22 cellular contexts compared by ENCODE assay signal in genomic region chr1:236558069-236558468, GRCh38.
"Had no signal": no experiment of that assay in that cellular context is flagged by ENCODE, and none has a peak within 500 bp of the region (broad histone marks: within the 10 kb centered on the region; RNA-seq: fewer than 3 reads in every experiment).

No MANE protein-coding gene starts in this region.

- H3K27me3 ChIP-seq: dorsolateral prefrontal cortex, esophagus squamous epithelium, gastrocnemius medialis, heart right ventricle, left lung had no signal

- H3K27ac ChIP-seq: coronary artery, dorsolateral prefrontal cortex, epithelial cell of prostate, esophagus squamous epithelium, gastrocnemius medialis, heart right ventricle, left lung, lower lobe of right lung had no signal

- H3K4me1 ChIP-seq: esophagus squamous epithelium, gastrocnemius medialis, heart right ventricle, left lung, lower lobe of right lung had no signal

- H3K4me3 ChIP-seq: coronary artery, dorsolateral prefrontal cortex, esophagus squamous epithelium, gastrocnemius medialis, heart right ventricle, left lung, lower lobe of right lung had no signal

- DNase-seq: dermis blood vessel endothelial cell; dorsolateral prefrontal cortex; effector CD4-positive, alpha-beta T cell; effector memory CD4-positive, alpha-beta T cell; erythroblast; esophagus squamous epithelium; foreskin fibroblast; foreskin melanocyte; gastrocnemius medialis; glutamatergic neuron; head of caudate nucleus; heart right ventricle; hippocampal formation; left cardiac atrium; left lung; left ventricle myocardium superior; lower lobe of right lung; mesenchymal stem cell; midbrain had no signal

- H3K9me3 ChIP-seq: esophagus squamous epithelium, gastrocnemius medialis, heart right ventricle, left lung, lower lobe of right lung had no signal

- ATAC-seq: esophagus mucosa, gastrocnemius medialis, heart right ventricle, left lung, left ventricle myocardium superior, lower lobe of right lung had no signal
